8 cellular contexts compared by ENCODE assay signal in genomic region chr16:637081-638018, GRCh38. TPM values are rescaled to one million over a fixed set of nuclear protein-coding genes. Genes with fewer than 3 reads are reported as not detected.
DNase-seq lines count a peak whose midpoint lies in the region.

No MANE protein-coding gene starts in this region.

- H3K4me3 ChIP-seq in esophagus (ENCODE audit: low read depth in 1 of 2, low read length in 2 of 2), result peak overlapping the region; percentile 68 to 90

- peak; percentile 73 for DNase-seq in DMS53 (lab: John Stamatoyannopoulos, UW)
- DNase-seq in DMS53 treated with DMSO at 0.1 percent for 48 hours (lab: John Stamatoyannopoulos, UW; ENCODE audit: unreplicated experiment), result no peak
- peak; percentile 56 for DNase-seq in NCI-H187 treated with DMSO at 0.1 percent for 48 hours (lab: John Stamatoyannopoulos, UW)
- DNase-seq in activated T-cell treated with anti-CD3 and anti-CD28 coated beads, Interleukin-2, amount 50 U/mL, for 1 hour, result peak; percentile 38
- DNase-seq in myocyte (ENCODE audit: low read depth), result peak; percentile 89
- DNase-seq in stimulated activated CD8-positive, alpha-beta memory T cell treated with anti-CD3 and anti-CD28 coated beads, Interleukin-4, amount 100 ng/mL, for 48 hours, result peak; percentile 91
- no peak for DNase-seq in NCI-H774 (lab: John Stamatoyannopoulos, UW)

- H3K27ac ChIP-seq in esophagus (ENCODE audit: low read depth in 2 of 2, low read length in 1 of 2), result peak overlapping the region; percentile 95 to 99

- peaks cover 0 to 15% of the 10 kb centered on the region in 2 donors for H3K4me1 ChIP-seq in esophagus (ENCODE audit: control insufficient read depth in 2 of 2, insufficient read depth in 2 of 2, low read length in 1 of 2)

- H3K27me3 ChIP-seq in esophagus (ENCODE audit: control insufficient read depth in 1 of 2, insufficient read depth in 2 of 2, low read length in 2 of 2), result no peaks in the 10 kb centered on the region

- no peaks in the 10 kb centered on the region for H3K9me3 ChIP-seq in esophagus (ENCODE audit: control insufficient read depth in 2 of 2, insufficient read depth in 1 of 2, low read depth in 1 of 2, low read length in 1 of 2)

- peaks cover 0 to 15% of the 10 kb centered on the region in 2 donors for H3K36me3 ChIP-seq in esophagus (ENCODE audit: control insufficient read depth in 2 of 2, insufficient read depth in 2 of 2, low read length in 1 of 2)

- WGBS in esophagus, 2 donors, result 16 to 21% methylated on average over 38 to 53 of the region's 53 CpGs

RNA-seq across cellular contexts. Expression of gene METTL26, which starts 1.2 kb away (rescaled TPM):
- polyA plus RNA-seq in esophagus, result 10 to 100 TPM; 73.2 to 94.3 TPM
- 83.6 and 83.7 TPM in 2 replicates for total RNA-seq in myocyte
- polyA plus RNA-seq in myocyte (2012), result 76.6 TPM

RNA-seq across cellular contexts. Expression of gene MCRIP2, which starts 4.3 kb away (rescaled TPM):
- polyA plus RNA-seq in esophagus, result 10 to 100 TPM; 23.9 to 31.4 TPM
- 54.5 and 61.2 TPM in 2 replicates for total RNA-seq in myocyte
- 27.4 TPM for polyA plus RNA-seq in myocyte (2012)

RNA-seq across cellular contexts. Expression of gene WFIKKN1, which starts 6.6 kb away (rescaled TPM):
- polyA plus RNA-seq in esophagus, result 1 to 10 TPM in 1 of 2 donors, under 1 TPM in 1; 0.11 to 1.5 TPM
- 0.70 and 0.83 TPM in 2 replicates for total RNA-seq in myocyte
- 0.37 TPM for polyA plus RNA-seq in myocyte (2012)

RNA-seq across cellular contexts. Expression of gene WDR90, which starts 11.8 kb away (rescaled TPM):
- 10 to 100 TPM; 19.5 to 45.3 TPM for polyA plus RNA-seq in esophagus
- total RNA-seq in myocyte, result 6.5 and 8.0 TPM in 2 replicates
- 12.4 TPM for polyA plus RNA-seq in myocyte (2012)

RNA-seq across cellular contexts. Expression of gene RHOT2, which starts 30.6 kb away (rescaled TPM):
- 100 to 1,000 TPM in 1 of 2 donors, 10 to 100 TPM in 1; 87.1 to 152 TPM for polyA plus RNA-seq in esophagus
- total RNA-seq in myocyte, result 70.3 and 73.9 TPM in 2 replicates
- 74.7 TPM for polyA plus RNA-seq in myocyte (2012)

Comparison
In these comparisons a context has a peak if more than half of its experiments do, and no peak if none do; other contexts are left out.
1. DNase-seq: peak in DMS53 (single experiment), NCI-H187 treated with DMSO at 0.1 percent for 48 hours (single experiment), activated T-cell treated with anti-CD3 and anti-CD28 coated beads, Interleukin-2, amount 50 U/mL, for 1 hour (single experiment), myocyte (single experiment) and stimulated activated CD8-positive, alpha-beta memory T cell treated with anti-CD3 and anti-CD28 coated beads, Interleukin-4, amount 100 ng/mL, for 48 hours (single experiment); none in DMS53 treated with DMSO at 0.1 percent for 48 hours (single experiment) and NCI-H774 (single experiment).